Comparison of ENCODE assay signal across 2 cellular contexts in genomic region chr1:210330279-210330866, GRCh38.
TF ChIP-seq lines count a peak whose summit lies in the region.

No MANE protein-coding gene starts in this region.

TF ChIP-seq in HEK293, 187 proteins besides CTCF, POLR2A, EP300 and RAD21 (continued from another document and continues in another):
- TF ChIP-seq ZNF398 (tag by site-specific recombination; IDR thresholded peaks at IDR 0.05) (peak; percentile 84), REPIN1 (tag by site-specific recombination; IDR thresholded peaks at IDR 0.05; ENCODE audit: low read depth) (no peak), BCL6B (tag by site-specific recombination; IDR thresholded peaks at IDR 0.05) (no peak), ZNF366 (tag by site-specific recombination; conservative IDR thresholded peaks at IDR 0.05) (peak; percentile 86; the same call in 1 of the 2 replicates), ZNF449 (tag by site-specific recombination; IDR thresholded peaks at IDR 0.05) (no peak), KLF8 (tag by site-specific recombination; IDR thresholded peaks at IDR 0.05) (peak; percentile 58; the same call in 1 of the 2 replicates), GLIS2 (tag by site-specific recombination; IDR thresholded peaks at IDR 0.05) (no peak), ZNF473 (tag by site-specific recombination; IDR thresholded peaks at IDR 0.05) (no peak), ELK4 (IDR thresholded peaks at IDR 0.05; ENCODE audit: borderline replicate concordance, low read depth, low read length) (no peak), ZNF670 (tag by site-specific recombination; IDR thresholded peaks at IDR 0.05; ENCODE audit: low read depth) (no peak), MYNN (tag by site-specific recombination; IDR thresholded peaks at IDR 0.05; ENCODE audit: borderline replicate concordance) (no peak), SCRT2 (tag by site-specific recombination; IDR thresholded peaks at IDR 0.05) (no peak), ZSCAN30 (tag by site-specific recombination; IDR thresholded peaks at IDR 0.05) (0 out of 2 replicates have a peak, but pooled peaks have one; percentile 37), AEBP2 (tag by site-specific recombination; IDR thresholded peaks at IDR 0.05; ENCODE audit: borderline replicate concordance) (no peak), BCL11B (tag by site-specific recombination; IDR thresholded peaks at IDR 0.05; ENCODE audit: low read depth) (0 out of 2 replicates have a peak, but pooled peaks have one; percentile 22), FEZF1 (tag by site-specific recombination; IDR thresholded peaks at IDR 0.05) (peak; percentile 82), ZNF391 (tag by site-specific recombination; IDR thresholded peaks at IDR 0.05; ENCODE audit: borderline replicate concordance, low read depth) (no peak), YY1 (tag by site-specific recombination; IDR thresholded peaks at IDR 0.05) (no peak), ZNF354C (tag by site-specific recombination; IDR thresholded peaks at IDR 0.05; ENCODE audit: borderline replicate concordance, low read depth) (no peak), ZNF16 (tag by site-specific recombination; IDR thresholded peaks at IDR 0.05; ENCODE audit: low read depth) (no peak), ZNF560 (tag by site-specific recombination; IDR thresholded peaks at IDR 0.05; ENCODE audit: borderline replicate concordance) (no peak), ZNF341 (tag by site-specific recombination; IDR thresholded peaks at IDR 0.05; ENCODE audit: low read depth) (no peak), ZBTB21 (tag by site-specific recombination; IDR thresholded peaks at IDR 0.05) (0 out of 2 replicates have a peak, but pooled peaks have one; percentile 37), ZNF2 (tag by site-specific recombination; IDR thresholded peaks at IDR 0.05) (no peak)

TF ChIP-seq in WTC11, 78 proteins besides CTCF, POLR2A, EP300 and RAD21 (continued from another document):
- TF ChIP-seq ZBTB43 (CRISPR knock-in tag; IDR thresholded peaks at IDR 0.05) = no peak
- no peak for TF ChIP-seq ZNF425 (CRISPR knock-in tag; conservative IDR thresholded peaks at IDR 0.05)
- no peak for TF ChIP-seq ZNF416 (CRISPR knock-in tag; IDR thresholded peaks at IDR 0.05)
- TF ChIP-seq MYBL2 (CRISPR knock-in tag; IDR thresholded peaks at IDR 0.05) = no peak
- no peak for TF ChIP-seq NFYB (CRISPR knock-in tag; conservative IDR thresholded peaks at IDR 0.05; ENCODE audit: low read depth)
- TF ChIP-seq STAT6 (CRISPR knock-in tag; conservative IDR thresholded peaks at IDR 0.05; ENCODE audit: low read depth) = no peak
- TF ChIP-seq OVOL2 (CRISPR knock-in tag; IDR thresholded peaks at IDR 0.05; ENCODE audit: borderline replicate concordance) = no peak
- no peak for TF ChIP-seq AR (CRISPR knock-in tag; IDR thresholded peaks at IDR 0.05)
- no peak for TF ChIP-seq USF2 (CRISPR knock-in tag; IDR thresholded peaks at IDR 0.05)
- TF ChIP-seq GTF2I (CRISPR knock-in tag; conservative IDR thresholded peaks at IDR 0.05) = no peak
- TF ChIP-seq MAX (CRISPR knock-in tag; IDR thresholded peaks at IDR 0.05) = no peak
- no peak for TF ChIP-seq EMX1 (CRISPR knock-in tag; IDR thresholded peaks at IDR 0.05)
- no peak for TF ChIP-seq NR2C2 (CRISPR knock-in tag; IDR thresholded peaks at IDR 0.05)
- no peak for TF ChIP-seq ZNF219 (CRISPR knock-in tag; IDR thresholded peaks at IDR 0.05; ENCODE audit: borderline replicate concordance)
- TF ChIP-seq FOXP4 (CRISPR knock-in tag; IDR thresholded peaks at IDR 0.05) = no peak
